Comparison of ENCODE assay signal across 23 cellular contexts in genomic region chr2:49241506-49241905, GRCh38.
"Had no signal": no experiment of that assay in that cellular context is flagged by ENCODE, and none has a peak within 500 bp of the region (broad histone marks: within the 10 kb centered on the region; RNA-seq: fewer than 3 reads in every experiment).

No MANE protein-coding gene starts in this region.

- H3K27ac ChIP-seq: esophagus squamous epithelium, gastrocnemius medialis, left ventricle myocardium inferior, prostate gland, WERI-Rb-1 had no signal

- H3K27me3 Mint-ChIP-seq: stimulated activated naive B cell treated with anti-CD40 and anti-IgM and Interleukin-4, amounts not matched to agents 10 μg/mL and 1 μg/mL and 100 μg/mL, for 72 hours; T-helper 17 cell had no signal

- H3K4me3 ChIP-seq: esophagus squamous epithelium, gastrocnemius medialis, left ventricle myocardium inferior, prostate gland had no signal

- H3K4me3 Mint-ChIP-seq: activated T-cell treated with anti-CD3 and anti-CD28 coated beads, Interleukin-2, amount 50 U/mL, for 72 hours; naive B cell; neural crest cell; stimulated activated naive B cell treated with anti-CD40 and anti-IgM and Interleukin-4, amounts not matched to agents 10 μg/mL and 1 μg/mL and 100 μg/mL, for 72 hours; T-helper 17 cell had no signal

- H3K27me3 ChIP-seq: esophagus squamous epithelium, gastrocnemius medialis had no signal

- ATAC-seq: activated T-cell treated with anti-CD3 and anti-CD28 coated beads, Interleukin-2, amount 50 U/mL, for 72 hours; gastrocnemius medialis; right cardiac atrium; stimulated activated naive B cell treated with anti-CD40 and anti-IgM and Interleukin-4, amounts not matched to agents 10 μg/mL and 1 μg/mL and 100 μg/mL, for 72 hours; T-helper 17 cell had no signal

- H3K27ac Mint-ChIP-seq: activated T-cell treated with anti-CD3 and anti-CD28 coated beads, Interleukin-2, amount 50 U/mL, for 72 hours; stimulated activated naive B cell treated with anti-CD40 and anti-IgM and Interleukin-4, amounts not matched to agents 10 μg/mL and 1 μg/mL and 100 μg/mL, for 72 hours; T-helper 17 cell had no signal

- H3K36me3 ChIP-seq: esophagus squamous epithelium, gastrocnemius medialis, left ventricle myocardium inferior, prostate gland, WERI-Rb-1 had no signal

- H3K4me1 Mint-ChIP-seq: naive B cell; stimulated activated naive B cell treated with anti-CD40 and anti-IgM and Interleukin-4, amounts not matched to agents 10 μg/mL and 1 μg/mL and 100 μg/mL, for 72 hours; T-helper 17 cell had no signal

- H3K4me1 ChIP-seq: esophagus squamous epithelium, gastrocnemius medialis, left ventricle myocardium inferior, prostate gland had no signal

- H3K9me3 ChIP-seq: esophagus squamous epithelium, gastrocnemius medialis, prostate gland had no signal

- H3K36me3 Mint-ChIP-seq: stimulated activated naive B cell treated with anti-CD40 and anti-IgM and Interleukin-4, amounts not matched to agents 10 μg/mL and 1 μg/mL and 100 μg/mL, for 72 hours had no signal

- FAIRE-seq: bronchial epithelial cell, kidney, small intestine had no signal

- DNase-seq: activated CD4-positive, alpha-beta T cell treated with anti-CD3 and anti-CD28 coated beads for 1 hour; activated effector memory CD4-positive, alpha-beta T cell treated with anti-CD3 and anti-CD28 coated beads, Interleukin-2, amount 50 U/mL, for 16 hours; activated naive CD4-positive, alpha-beta T cell treated with anti-CD3 and anti-CD28 coated beads, Interleukin-2, amount 50 U/mL, for 16 hours; activated T-cell treated with anti-CD3 and anti-CD28 coated beads, Interleukin-2, amount 50 U/mL, for 72 hours; cerebellar nuclear complex; dermis blood vessel endothelial cell; effector memory CD4-positive, alpha-beta T cell; esophagus squamous epithelium; gastrocnemius medialis; head of caudate nucleus; left ventricle myocardium inferior; mammary epithelial cell; naive B cell; right cardiac atrium; small intestine; stimulated activated CD4-positive, alpha-beta T cell treated with anti-CD3 and anti-CD28 coated beads, Interleukin-4, amount 100 ng/mL, for 4 hours; stimulated activated naive B cell treated with anti-CD40 and anti-IgM and Interleukin-4, amounts not matched to agents 10 μg/mL and 1 μg/mL and 100 μg/mL, for 72 hours; T-helper 17 cell; WERI-Rb-1 had no signal
